Comparison of ENCODE assay signal across 29 cellular contexts in the genomic region with DNA sequence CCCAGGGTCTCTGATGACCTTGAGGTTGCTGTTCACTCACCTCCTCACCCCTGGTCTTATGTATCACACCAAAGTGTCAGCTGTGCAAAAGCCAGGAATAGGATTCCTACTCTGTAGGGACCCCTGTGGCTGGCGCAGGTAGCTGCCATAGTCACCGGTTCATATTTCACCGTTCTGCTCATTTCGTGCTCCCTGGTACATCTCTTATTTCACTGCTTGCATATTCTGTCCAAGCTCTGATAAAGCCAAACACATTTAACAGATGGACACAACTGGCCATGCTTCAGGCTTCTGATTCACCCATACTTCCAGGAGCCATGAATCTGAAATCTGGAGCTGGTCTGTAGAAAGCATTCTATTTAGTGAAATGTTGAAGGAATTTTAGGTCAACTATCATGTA. TPM values are rescaled to one million over a fixed set of nuclear protein-coding genes. Genes with fewer than 3 reads are reported as not detected.
"Had no signal": no experiment of that assay in that cellular context is flagged by ENCODE, and none has a peak within 500 bp of the region (broad histone marks: within the 10 kb centered on the region; RNA-seq: fewer than 3 reads in every experiment).

No MANE protein-coding gene starts in this region.

- H3K9me3 ChIP-seq: ascending aorta, colonic mucosa had no signal

- DNase-seq: activated CD4-positive, alpha-beta memory T cell treated with anti-CD3 and anti-CD28 coated beads, Interleukin-2, amount 10 ng/mL, durations not matched to agents 7 days and 5 days; activated CD4-positive, alpha-beta T cell treated with anti-CD3 and anti-CD28 coated beads for 1 hour; activated CD4-positive, alpha-beta T cell treated with anti-CD3 and anti-CD28 coated beads for 4 hours; activated CD4-positive, alpha-beta T cell treated with anti-CD3 and anti-CD28 coated beads, Interleukin-2, amount 10 ng/mL, durations not matched to agents 7 days and 5 days; activated CD4-positive, alpha-beta T cell treated with anti-CD3 and anti-CD28 coated beads, Interleukin-2, amount 50 U/mL, for 4 hours; activated CD8-positive, alpha-beta memory T cell treated with anti-CD3 and anti-CD28 coated beads, Interleukin-2, amount 50 U/mL, for 48 hours; activated gamma-delta T cell; activated naive CD4-positive, alpha-beta T cell; activated naive CD4-positive, alpha-beta T cell treated with anti-CD3 and anti-CD28 coated beads, Interleukin-2, amount 10 ng/mL, durations not matched to agents 7 days and 5 days; activated naive CD8-positive, alpha-beta T cell treated with anti-CD3 and anti-CD28 coated beads, Interleukin-2, amount 10 ng/mL, durations not matched to agents 7 days and 5 days; activated T-cell treated with anti-CD3 and anti-CD28 coated beads for 4 hours; activated T-cell treated with anti-CD3 and anti-CD28 coated beads, Interleukin-2, amount 50 U/mL, for 24 hours; activated T-cell treated with anti-CD3 and anti-CD28 coated beads, Interleukin-2, amount 50 U/mL, for 72 hours; central memory CD4-positive, alpha-beta T cell; cerebellar nuclear complex; colonic mucosa; effector CD8-positive, alpha-beta T cell; foreskin keratinocyte; T-helper 1 cell; T-helper 17 cell had no signal

- H3K4me1 Mint-ChIP-seq: activated CD4-positive, alpha-beta memory T cell treated with anti-CD3 and anti-CD28 coated beads, Interleukin-2, amount 10 ng/mL, durations not matched to agents 7 days and 5 days; activated CD4-positive, alpha-beta T cell treated with anti-CD3 and anti-CD28 coated beads, Interleukin-2, amount 10 ng/mL, durations not matched to agents 7 days and 5 days; activated naive CD4-positive, alpha-beta T cell treated with anti-CD3 and anti-CD28 coated beads, Interleukin-2, amount 10 ng/mL, durations not matched to agents 7 days and 5 days; activated naive CD8-positive, alpha-beta T cell treated with anti-CD3 and anti-CD28 coated beads, Interleukin-2, amount 10 ng/mL, durations not matched to agents 7 days and 5 days; brain; T-helper 17 cell had no signal

- H3K36me3 ChIP-seq: ascending aorta, breast epithelium, cardiac muscle cell, colonic mucosa, gastroesophageal sphincter had no signal

- H3K4me3 Mint-ChIP-seq: activated CD4-positive, alpha-beta memory T cell treated with anti-CD3 and anti-CD28 coated beads, Interleukin-2, amount 10 ng/mL, durations not matched to agents 7 days and 5 days; activated CD4-positive, alpha-beta T cell treated with anti-CD3 and anti-CD28 coated beads, Interleukin-2, amount 10 ng/mL, durations not matched to agents 7 days and 5 days; activated naive CD4-positive, alpha-beta T cell treated with anti-CD3 and anti-CD28 coated beads, Interleukin-2, amount 10 ng/mL, durations not matched to agents 7 days and 5 days; activated naive CD8-positive, alpha-beta T cell treated with anti-CD3 and anti-CD28 coated beads, Interleukin-2, amount 10 ng/mL, durations not matched to agents 7 days and 5 days; activated T-cell treated with anti-CD3 and anti-CD28 coated beads, Interleukin-2, amount 50 U/mL, for 24 hours; activated T-cell treated with anti-CD3 and anti-CD28 coated beads, Interleukin-2, amount 50 U/mL, for 72 hours; brain; T-helper 17 cell had no signal

- H3K27me3 ChIP-seq: ascending aorta, breast epithelium, cardiac muscle cell, colonic mucosa, foreskin keratinocyte, gastroesophageal sphincter had no signal

- H3K4me1 ChIP-seq: ascending aorta, breast epithelium, colonic mucosa, foreskin keratinocyte, gastroesophageal sphincter had no signal

- H3K27ac ChIP-seq: ascending aorta, breast epithelium, cardiac muscle cell, colonic mucosa, epithelial cell of prostate, foreskin keratinocyte, gastroesophageal sphincter had no signal

- H3K27me3 Mint-ChIP-seq: T-helper 17 cell had no signal

- H3K36me3 Mint-ChIP-seq: activated naive CD4-positive, alpha-beta T cell treated with anti-CD3 and anti-CD28 coated beads, Interleukin-2, amount 10 ng/mL, durations not matched to agents 7 days and 5 days; activated naive CD8-positive, alpha-beta T cell treated with anti-CD3 and anti-CD28 coated beads, Interleukin-2, amount 10 ng/mL, durations not matched to agents 7 days and 5 days; brain had no signal

- ATAC-seq: activated naive CD4-positive, alpha-beta T cell treated with anti-CD3 and anti-CD28 coated beads, Interleukin-2, amount 50 U/mL, for 72 hours; activated T-cell treated with anti-CD3 and anti-CD28 coated beads, Interleukin-2, amount 50 U/mL, for 72 hours; foreskin keratinocyte; gastroesophageal sphincter; T-helper 17 cell had no signal

- H3K9me3 Mint-ChIP-seq: activated CD4-positive, alpha-beta memory T cell treated with anti-CD3 and anti-CD28 coated beads, Interleukin-2, amount 10 ng/mL, durations not matched to agents 7 days and 5 days; activated CD4-positive, alpha-beta T cell treated with anti-CD3 and anti-CD28 coated beads, Interleukin-2, amount 10 ng/mL, durations not matched to agents 7 days and 5 days; activated naive CD4-positive, alpha-beta T cell treated with anti-CD3 and anti-CD28 coated beads, Interleukin-2, amount 10 ng/mL, durations not matched to agents 7 days and 5 days; activated T-cell treated with anti-CD3 and anti-CD28 coated beads, Interleukin-2, amount 50 U/mL, for 24 hours had no signal

- H3K27ac Mint-ChIP-seq: activated CD4-positive, alpha-beta memory T cell treated with anti-CD3 and anti-CD28 coated beads, Interleukin-2, amount 10 ng/mL, durations not matched to agents 7 days and 5 days; activated CD4-positive, alpha-beta T cell treated with anti-CD3 and anti-CD28 coated beads, Interleukin-2, amount 10 ng/mL, durations not matched to agents 7 days and 5 days; activated naive CD4-positive, alpha-beta T cell treated with anti-CD3 and anti-CD28 coated beads, Interleukin-2, amount 10 ng/mL, durations not matched to agents 7 days and 5 days; activated naive CD4-positive, alpha-beta T cell treated with anti-CD3 and anti-CD28 coated beads, Interleukin-2, amount 50 U/mL, for 72 hours; activated naive CD8-positive, alpha-beta T cell treated with anti-CD3 and anti-CD28 coated beads, Interleukin-2, amount 10 ng/mL, durations not matched to agents 7 days and 5 days; activated T-cell treated with anti-CD3 and anti-CD28 coated beads, Interleukin-2, amount 50 U/mL, for 24 hours; activated T-cell treated with anti-CD3 and anti-CD28 coated beads, Interleukin-2, amount 50 U/mL, for 72 hours; brain; T-helper 17 cell had no signal

- H3K4me3 ChIP-seq: ascending aorta, breast epithelium, cardiac muscle cell, colonic mucosa, gastroesophageal sphincter had no signal

RNA-seq across cellular contexts. Expression of gene SLC22A3, which starts 20.5 kb away (rescaled TPM):
- total RNA-seq: activated CD4-positive, alpha-beta memory T cell treated with anti-CD3 and anti-CD28 coated beads, Interleukin-2, amount 10 ng/mL, durations not matched to agents 7 days and 5 days; activated CD4-positive, alpha-beta T cell treated with anti-CD3 and anti-CD28 coated beads, Interleukin-2, amount 10 ng/mL, durations not matched to agents 7 days and 5 days; activated naive CD4-positive, alpha-beta T cell treated with anti-CD3 and anti-CD28 coated beads, Interleukin-2, amount 50 U/mL, for 72 hours; activated naive CD8-positive, alpha-beta T cell treated with anti-CD3 and anti-CD28 coated beads, Interleukin-2, amount 10 ng/mL, durations not matched to agents 7 days and 5 days; activated T-cell treated with anti-CD3 and anti-CD28 coated beads, Interleukin-2, amount 50 U/mL, for 72 hours; dermis microvascular lymphatic vessel endothelial cell; endothelial cell of umbilical vein; T-helper 17 cell had no signal
- polyA plus RNA-seq: cardiac muscle cell, endothelial cell of umbilical vein had no signal
